Comparison of ENCODE assay signal across 8 cellular contexts in the genomic region with DNA sequence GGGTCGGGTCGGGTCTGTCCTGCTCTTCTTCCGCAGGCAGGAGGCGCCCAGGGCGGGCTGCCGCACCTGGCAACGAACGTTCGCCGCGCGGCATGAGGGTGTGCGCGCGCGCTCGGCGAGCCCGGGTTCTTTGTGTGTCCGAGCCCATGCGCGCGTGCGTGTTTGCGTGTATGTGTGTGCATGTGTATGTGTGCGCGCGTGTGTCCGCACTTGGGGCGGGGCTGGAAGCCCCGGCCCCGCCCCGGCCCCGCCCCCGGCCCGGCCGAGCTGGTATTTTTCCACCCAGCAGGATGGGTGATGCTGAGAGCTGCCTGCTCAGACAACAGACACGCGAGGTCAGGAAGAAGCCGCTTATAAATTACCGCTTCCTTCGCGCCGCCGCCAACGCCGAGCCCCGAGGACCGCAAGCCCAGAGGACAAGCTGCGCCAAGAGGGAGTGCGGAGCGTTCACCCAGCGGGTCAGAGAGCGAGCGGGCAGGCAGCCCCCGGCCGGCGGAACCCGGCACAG. TPM values are rescaled to one million over a fixed set of nuclear protein-coding genes. Genes with fewer than 3 reads are reported as not detected.
A peak's percentile ranks its signal among the peaks of the same experiment; 100 is the strongest.
DNase-seq lines count a peak whose midpoint lies in the region; ATAC-seq and FAIRE-seq lines count a peak whose summit lies in the region.

SLC6A6 (plus strand) TSS at position 303 of the 508 bp plus-strand sequence. CDS start 41,029 bp downstream, outside the sequence.

- peak within 1 kb of the TSS; percentile 77 to 95 (median 92) for H3K4me3 ChIP-seq in BLaER1 treated with 17β-estradiol and CSF1 and Interleukin-3, amounts not matched to agents 10 nM and 100 nM

- intact Hi-C loops in left colon (cut with DNase I, micrococcal nuclease): no loop called here

- peak; percentile 89 for DNase-seq in GM19239 (ENCODE audit: insufficient read length, low spot score)
- peak; percentile 86 to 96 for DNase-seq in NCI-H524 (lab: John Stamatoyannopoulos, UW)
- DNase-seq in activated CD4-positive, alpha-beta T cell treated with anti-CD3 and anti-CD28 coated beads for 4 hours: peak; percentile 95 to 97
- peak; percentile 94 to 98 for DNase-seq in left colon
- DNase-seq in stimulated activated CD4-positive, alpha-beta T cell treated with anti-CD3 and anti-CD28 coated beads, Interleukin-1b, Interleukin-23, amount 100 ng/mL, for 4 hours (ENCODE audit: low read depth in 2 of 2): peak; percentile 91 to 93

- peak; percentile 81 for FAIRE-seq in GM19239 (lab: Jason Lieb, UNC)

- no peaks in the 10 kb centered on the region for H3K27me3 ChIP-seq in BLaER1 treated with 17β-estradiol and CSF1 and Interleukin-3, amounts not matched to agents 10 nM and 100 nM

- H3K4me1 ChIP-seq in BLaER1 treated with 17β-estradiol and CSF1 and Interleukin-3, amounts not matched to agents 10 nM and 100 nM: peaks cover 65 to 86% (median 77%) of the 10 kb centered on the region in 10 experiments

- H3K9me3 ChIP-seq in BLaER1 treated with 17β-estradiol and CSF1 and Interleukin-3, amounts not matched to agents 10 nM and 100 nM (replicated peaks in 1 of 11): no peaks in the 10 kb centered on the region

- H3K4me2 ChIP-seq in BLaER1 treated with 17β-estradiol and CSF1 and Interleukin-3, amounts not matched to agents 10 nM and 100 nM: peak within 1 kb of the TSS; percentile 92 to 100 (median 97)

- ATAC-seq in HG03442 (IDR thresholded peaks at IDR 0.05; ENCODE audit: unreplicated experiment) (peak; percentile 76), left colon (peak; percentile 93)

- peak within 1 kb of the TSS; percentile 47 to 97 (median 95) for H3K27ac ChIP-seq in BLaER1 treated with 17β-estradiol and CSF1 and Interleukin-3, amounts not matched to agents 10 nM and 100 nM
- H3K27ac ChIP-seq in cingulate gyrus (ENCODE audit: low read depth, low read length): peak within 1 kb of the TSS; percentile 79

- peaks cover 0 to 14% (median 12%) of the 10 kb centered on the region in 11 experiments; a peak in 15 of 22 replicates for H3K36me3 ChIP-seq in BLaER1 treated with 17β-estradiol and CSF1 and Interleukin-3, amounts not matched to agents 10 nM and 100 nM

- peak within 1 kb of the TSS; percentile 78 to 98 (median 94) for H3K9ac ChIP-seq in BLaER1 treated with 17β-estradiol and CSF1 and Interleukin-3, amounts not matched to agents 10 nM and 100 nM

- H4K20me1 ChIP-seq in BLaER1 treated with 17β-estradiol and CSF1 and Interleukin-3, amounts not matched to agents 10 nM and 100 nM: peaks cover 0 to 53% (median 44%) of the 10 kb centered on the region in 11 experiments; a peak in 20 of 22 replicates

RNA-seq across cellular contexts. Expression of gene SLC6A6, which starts in this region (rescaled TPM):
- 1 to 10 TPM; 6.7 to 8.3 TPM for total RNA-seq in left colon

Comparison
In these comparisons a context has a peak if more than half of its experiments do, and no peak if none do; other contexts are left out.
1. Peak in every context shown above with its lines: DNase-seq, ATAC-seq, H3K4me3 ChIP-seq and H3K27ac ChIP-seq.